Comparison of ENCODE assay signal across 23 cellular contexts in genomic region chr7:20346577-20346976, GRCh38. TPM values are rescaled to one million over a fixed set of nuclear protein-coding genes. Genes with fewer than 3 reads are reported as not detected.
A peak's percentile ranks its signal among the peaks of the same experiment; 100 is the strongest.
DNase-seq lines count a peak whose midpoint lies in the region; ATAC-seq and TF ChIP-seq lines count a peak whose summit lies in the region.
"Had no signal": no experiment of that assay in that cellular context is flagged by ENCODE, and none has a peak within 500 bp of the region (broad histone marks: within the 10 kb centered on the region; RNA-seq: fewer than 3 reads in every experiment).

No MANE protein-coding gene starts in this region.

- no peak overlapping the region for H3K4ac ChIP-seq in mesendoderm (ENCODE audit: low read depth, low read length)

- no peaks in the 10 kb centered on the region for H3F3A ChIP-seq in GM23338 (replicated peaks; ENCODE audit: low read depth)

- H4K5ac ChIP-seq in mesendoderm (ENCODE audit: low read length) = no peak overlapping the region

- H3K4me3 Mint-ChIP-seq in GM23338 (no peak overlapping the region), WTC11 (no peak overlapping the region), endodermal cell (no peak overlapping the region)
- H3K4me3 Mint-ChIP-seq: CD4-positive, alpha-beta memory T cell had no signal

- no peaks in the 10 kb centered on the region for H3K9me3 ChIP-seq in endodermal cell (ENCODE audit: control insufficient read depth, low read length)
- H3K9me3 ChIP-seq in heart right ventricle = no peaks in the 10 kb centered on the region
- H3K9me3 ChIP-seq: A549; BE2C; BLaER1 treated with 17β-estradiol and CSF1 and Interleukin-3, amounts not matched to agents 10 nM and 100 nM had no signal

- peak; percentile 27 to 50 for TF ChIP-seq CTCF in GM23338 (conservative IDR thresholded peaks at IDR 0.05; ENCODE audit: low read depth in 2 of 2)
- TF ChIP-seq CTCF in WTC11 (IDR thresholded peaks at IDR 0.05) = no peak
- peak; percentile 53 for TF ChIP-seq CTCF in endodermal cell (conservative IDR thresholded peaks at IDR 0.05)
- no peak for TF ChIP-seq CTCF in heart right ventricle (IDR thresholded peaks at IDR 0.05)

- no peak overlapping the region for H2AFZ ChIP-seq in GM23338

- DNase-seq in GM23338 (ENCODE audit: low spot score) = peak; percentile 15
- DNase-seq in WTC11 (ENCODE audit: low spot score) = no peak
- no peak for DNase-seq in endodermal cell
- peak; percentile 17 for DNase-seq in mesendoderm
- no peak for DNase-seq in NCI-H2029 treated with DMSO at 0.1 percent for 48 hours (lab: John Stamatoyannopoulos, UW)
- no peak for DNase-seq in SHP77 treated with DMSO at 0.1 percent for 48 hours (lab: John Stamatoyannopoulos, UW)
- DNase-seq in heart right ventricle = no peak
- DNase-seq: 8988T; ACHN; AML-193; BE2C; Calu3; CD4-positive, alpha-beta memory T cell; COR-L47; DMS53; DMS79 treated with DMSO at 0.1 percent for 48 hours; GF-D8; GOT3; H7 had no signal

- H3K27me3 Mint-ChIP-seq in GM23338 (ENCODE audit: insufficient read depth, low read depth, poor library complexity) (no peaks in the 10 kb centered on the region), WTC11 (ENCODE audit: low read depth) (no peaks in the 10 kb centered on the region), endodermal cell (ENCODE audit: insufficient read depth) (no peaks in the 10 kb centered on the region)
- H3K27me3 Mint-ChIP-seq: CD4-positive, alpha-beta memory T cell had no signal

- peaks cover 12% of the 10 kb centered on the region for H3K4me1 Mint-ChIP-seq in GM23338
- H3K4me1 Mint-ChIP-seq in WTC11 = peaks cover 16% of the 10 kb centered on the region
- peaks cover 11% of the 10 kb centered on the region for H3K4me1 Mint-ChIP-seq in endodermal cell
- H3K4me1 Mint-ChIP-seq: CD4-positive, alpha-beta memory T cell had no signal

- no peaks in the 10 kb centered on the region for H3K36me3 Mint-ChIP-seq in GM23338 (ENCODE audit: low read depth)
- H3K36me3 Mint-ChIP-seq in WTC11 = no peaks in the 10 kb centered on the region
- H3K36me3 Mint-ChIP-seq in endodermal cell (ENCODE audit: low read depth) = no peaks in the 10 kb centered on the region
- H3K36me3 Mint-ChIP-seq: CD4-positive, alpha-beta memory T cell had no signal

- no peak overlapping the region for H2BK5ac ChIP-seq in mesendoderm (ENCODE audit: low read length)

- H4K20me1 ChIP-seq in GM23338 (replicated peaks; ENCODE audit: insufficient read depth) = no peaks in the 10 kb centered on the region
- H4K20me1 ChIP-seq: BLaER1 treated with 17β-estradiol and CSF1 and Interleukin-3, amounts not matched to agents 10 nM and 100 nM had no signal

- no peak; the same call in 2 of the 3 replicates for ATAC-seq in GM23338
- peak; percentile 57 for ATAC-seq in WTC11
- no peak for ATAC-seq in heart right ventricle
- ATAC-seq: A549, HCT116 had no signal

- H3K4me1 ChIP-seq in GM23338 (ENCODE audit: insufficient read depth) (peaks cover 6% of the 10 kb centered on the region; the same call in 1 of the 2 replicates), endodermal cell (ENCODE audit: control insufficient read depth, insufficient read depth, low read length) (no peaks in the 10 kb centered on the region), mesendoderm (ENCODE audit: control insufficient read depth, low read depth, low read length) (no peaks in the 10 kb centered on the region), heart right ventricle (peaks cover 0 to 16% (median 6%) of the 10 kb centered on the region in 9 donors)
- H3K4me1 ChIP-seq: BE2C; BLaER1 treated with 17β-estradiol and CSF1 and Interleukin-3, amounts not matched to agents 10 nM and 100 nM had no signal

- 93% methylated on average over 4 of the region's 4 CpGs for WGBS in endodermal cell (ENCODE audit: insufficient coverage in 1 of 2, insufficient read length in 1 of 2), 2 experiments
- no CpG with 5 or more reads among the region's 4 CpGs for WGBS in mesendoderm (ENCODE audit: extremely low coverage, insufficient coverage, low lambda C conversion rate)
- 81 to 90% methylated on average over 4 of the region's 4 CpGs for WGBS in heart right ventricle, 2 donors

- H2BK120ac ChIP-seq in mesendoderm (ENCODE audit: low read depth, low read length) = no peak overlapping the region

- H3K27me3 ChIP-seq in GM23338 (ENCODE audit: insufficient read depth) = no peaks in the 10 kb centered on the region
- H3K27me3 ChIP-seq in endodermal cell (ENCODE audit: control insufficient read depth, insufficient read depth, low read length, poor library complexity, severe bottlenecking) = no peaks in the 10 kb centered on the region
- no peaks in the 10 kb centered on the region for H3K27me3 ChIP-seq in mesendoderm (ENCODE audit: insufficient read depth, low read length, poor library complexity)
- H3K27me3 ChIP-seq in heart right ventricle = peaks cover 0 to 2% (median 0%) of the 10 kb centered on the region in 7 donors
- H3K27me3 ChIP-seq: BE2C; BLaER1 treated with 17β-estradiol and CSF1 and Interleukin-3, amounts not matched to agents 10 nM and 100 nM had no signal

- POLR2A ChIA-PET in WTC11 (lab: Charles Lee) = no interaction called here

- H3K36me3 ChIP-seq in GM23338 (ENCODE audit: insufficient read depth) = no peaks in the 10 kb centered on the region
- no peaks in the 10 kb centered on the region for H3K36me3 ChIP-seq in endodermal cell (ENCODE audit: control insufficient read depth, insufficient read depth, low read length)
- no peaks in the 10 kb centered on the region for H3K36me3 ChIP-seq in mesendoderm (ENCODE audit: control insufficient read depth, insufficient read depth, low read length)
- H3K36me3 ChIP-seq in heart right ventricle = no peaks in the 10 kb centered on the region
- H3K36me3 ChIP-seq: BE2C; BLaER1 treated with 17β-estradiol and CSF1 and Interleukin-3, amounts not matched to agents 10 nM and 100 nM had no signal

- no peak overlapping the region for H3K23ac ChIP-seq in mesendoderm (ENCODE audit: low read length)

- no peak overlapping the region for H4K8ac ChIP-seq in mesendoderm (ENCODE audit: low read depth, low read length)

- no peak overlapping the region for H2AK5ac ChIP-seq in mesendoderm (ENCODE audit: low read length)

- no peaks in the 10 kb centered on the region for H3K79me2 ChIP-seq in GM23338 (replicated peaks; ENCODE audit: insufficient read depth)
- no peaks in the 10 kb centered on the region for H3K79me2 ChIP-seq in mesendoderm (ENCODE audit: control insufficient read depth, insufficient read depth, low read length)

- H3K9me3 Mint-ChIP-seq in GM23338 (no peaks in the 10 kb centered on the region), WTC11 (no peaks in the 10 kb centered on the region), endodermal cell (no peaks in the 10 kb centered on the region)

- H2BK15ac ChIP-seq in mesendoderm (replicated peaks; ENCODE audit: low read depth) = no peak overlapping the region

- H3K79me1 ChIP-seq in mesendoderm (ENCODE audit: low read length) = no peaks in the 10 kb centered on the region

- no peak overlapping the region for H3K4me2 ChIP-seq in GM23338
- H3K4me2 ChIP-seq in mesendoderm (ENCODE audit: low read length) = no peak overlapping the region
- H3K4me2 ChIP-seq: A549; BLaER1 treated with 17β-estradiol and CSF1 and Interleukin-3, amounts not matched to agents 10 nM and 100 nM had no signal

- H3K27ac Mint-ChIP-seq in GM23338 (no peak overlapping the region), WTC11 (no peak overlapping the region), endodermal cell (no peak overlapping the region)
- H3K27ac Mint-ChIP-seq: CD4-positive, alpha-beta memory T cell had no signal

- no peak overlapping the region for H3K56ac ChIP-seq in mesendoderm (ENCODE audit: low read length)

- intact Hi-C loops in heart right ventricle (cut with DNase I) = no loop called here

- CTCF ChIA-PET in WTC11 (lab: Charles Lee) = no interaction called here

- H3K18ac ChIP-seq in mesendoderm (ENCODE audit: low read length) = no peak overlapping the region

- no peaks in the 10 kb centered on the region for H3K9me2 ChIP-seq in GM23338 (ENCODE audit: insufficient read depth)

- H3K9ac ChIP-seq in endodermal cell (ENCODE audit: extremely low read depth, low read length, poor library complexity, severe bottlenecking) (no peak overlapping the region), mesendoderm (ENCODE audit: low read length) (no peak overlapping the region)
- H3K9ac ChIP-seq: BLaER1 treated with 17β-estradiol and CSF1 and Interleukin-3, amounts not matched to agents 10 nM and 100 nM had no signal

- H3K4me3 ChIP-seq in GM23338 = no peak overlapping the region
- H3K4me3 ChIP-seq in endodermal cell (ENCODE audit: low read length) = no peak overlapping the region
- H3K4me3 ChIP-seq in mesendoderm (ENCODE audit: low read length) = no peak overlapping the region
- H3K4me3 ChIP-seq in heart right ventricle = no peak overlapping the region
- H3K4me3 ChIP-seq: A549; BLaER1 treated with 17β-estradiol and CSF1 and Interleukin-3, amounts not matched to agents 10 nM and 100 nM had no signal

- H3K27ac ChIP-seq in GM23338 (ENCODE audit: low read depth) (no peak overlapping the region), endodermal cell (ENCODE audit: low read depth, low read length) (no peak overlapping the region), mesendoderm (ENCODE audit: low read depth, low read length) (no peak overlapping the region), heart right ventricle (no peak overlapping the region)
- H3K27ac ChIP-seq: A549; BLaER1 treated with 17β-estradiol and CSF1 and Interleukin-3, amounts not matched to agents 10 nM and 100 nM had no signal

TF ChIP-seq in GM23338, 12 proteins besides CTCF, POLR2A, EP300 and RAD21 (continues in another document):
- TF ChIP-seq NANOG (IDR thresholded peaks at IDR 0.05; ENCODE audit: borderline replicate concordance) (no peak), EZH2 (IDR thresholded peaks at IDR 0.05; ENCODE audit: low read depth, unreplicated experiment) (no peak)

TF ChIP-seq in WTC11, 78 proteins besides CTCF, POLR2A, EP300 and RAD21 (continues in another document):
- no peak for TF ChIP-seq EMX1 (CRISPR knock-in tag; IDR thresholded peaks at IDR 0.05)

RNA-seq across cellular contexts. Expression of gene ITGB8, which starts 15.9 kb away (rescaled TPM):
- 3.0 and 3.5 TPM in 2 replicates for total RNA-seq in GM23338 (2014; rRNA removed; shearing (Covaris generic))
- polyA plus RNA-seq in GM23338 (2016; fragmentation: Nextera tagmentation; extraction: Ambion mirVana) (0.71 and 0.77 TPM in 2 replicates), heart right ventricle (under 1 TPM; 0.46 to 0.59 TPM)
- total RNA-seq in WTC11 (2021) (1.8 to 2.2 TPM (median 1.9 TPM) in 3 replicates), endodermal cell (1 to 10 TPM; 6.5 to 7.6 TPM), heart right ventricle (10 to 100 TPM in 1 of 10 donors, 1 to 10 TPM in 8, under 1 TPM in 1; 0.93 to 10.7 (median 3.0) TPM)
- polyA plus RNA-seq in endodermal cell (2013, experiment 1 of 2) = 16.1 TPM
- polyA plus RNA-seq in endodermal cell (2013, experiment 2 of 2) = 14.6 TPM
- polyA plus RNA-seq in mesendoderm (2013, experiment 1 of 2) = 1.1 TPM
- polyA plus RNA-seq in mesendoderm (2013, experiment 2 of 2) = 1.0 TPM
- total RNA-seq: G401 had no signal
- polyA plus RNA-seq: CD4-positive, alpha-beta memory T cell had no signal

Comparison
In these comparisons a context has a peak if more than half of its experiments do, and no peak if none do; other contexts are left out.
1. DNase-seq: peak in GM23338 (single experiment) and mesendoderm (single experiment); none in WTC11 (single experiment), endodermal cell (single experiment), NCI-H2029 treated with DMSO at 0.1 percent for 48 hours (single experiment), SHP77 treated with DMSO at 0.1 percent for 48 hours (single experiment) and heart right ventricle (0 of 2).
2. CTCF ChIP-seq: peak in GM23338 (2 of 2) and endodermal cell (single experiment); none in WTC11 (single experiment) and heart right ventricle (0 of 9).